8 cellular contexts compared by ENCODE assay signal in the genomic region with DNA sequence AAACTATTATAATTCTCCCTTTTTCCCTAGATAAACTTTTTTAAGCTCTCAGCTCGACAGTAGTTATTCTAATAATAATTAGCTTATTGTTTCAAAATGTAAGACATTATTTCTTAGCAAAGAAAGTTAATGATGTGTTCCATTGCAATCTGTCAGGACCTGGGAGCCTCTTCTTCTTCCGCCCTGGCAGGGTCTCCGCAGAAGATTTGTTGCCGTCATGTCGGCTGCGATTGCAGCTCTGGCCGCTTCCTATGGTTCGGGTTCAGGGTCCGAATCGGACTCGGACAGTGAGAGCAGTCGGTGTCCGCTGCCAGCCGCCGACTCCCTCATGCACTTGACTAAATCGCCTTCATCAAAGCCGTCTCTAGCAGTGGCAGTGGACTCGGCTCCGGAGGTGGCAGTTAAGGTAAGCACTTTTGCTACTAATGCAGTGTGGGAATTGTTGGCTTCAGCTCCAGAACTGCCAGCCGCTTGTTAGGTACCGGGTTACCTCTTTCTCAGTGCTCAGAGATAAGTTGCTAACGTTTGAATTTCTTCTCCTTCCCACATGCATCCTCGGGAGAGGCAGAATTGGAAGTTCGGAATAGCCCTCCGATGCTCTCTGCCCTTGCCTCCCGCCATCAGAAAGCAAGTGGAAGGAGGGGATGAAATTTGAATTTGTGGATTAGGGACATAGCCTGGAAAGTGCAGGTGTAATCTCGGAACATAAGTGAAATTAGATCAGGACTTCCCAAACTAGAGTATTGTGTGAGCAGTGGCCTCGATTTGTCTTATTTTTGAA. TPM values are rescaled to one million over a fixed set of nuclear protein-coding genes. Genes with fewer than 3 reads are reported as not detected.
DNase-seq lines count a peak whose midpoint lies in the region; ATAC-seq and FAIRE-seq lines count a peak whose summit lies in the region.

A gene (plus strand): TSS at position 200 of the 781 bp plus-strand sequence. CDS start 18 bp downstream, at position 218.

- 0% methylated on average over 28 of the region's 28 CpGs for WGBS in small intestine, 3 donors

- H3K27ac ChIP-seq in CD8-positive, alpha-beta memory T cell (ENCODE audit: low read depth, low read length), result peak within 1 kb of the TSS; percentile 89
- peak within 1 kb of the TSS in 1 of 2 donors; percentile 90 for H3K27ac ChIP-seq in small intestine (ENCODE audit: low read depth in 1 of 2, low read length in 1 of 2)

- POLR2A ChIA-PET in CD8-positive, alpha-beta memory T cell (lab: Charles Lee), result interaction anchor here (0.8 to 1.5 kb wide), 5 partner anchors 30 to 694 kb away, joined by 3 to 19 read pairs (median 3); a partner anchor contains a TSS

- peak within 1 kb of the TSS; percentile 99 for H3K4me3 ChIP-seq in CD8-positive, alpha-beta memory T cell (ENCODE audit: low read length)
- H3K4me3 ChIP-seq in small intestine (ENCODE audit: low read depth in 1 of 2, low read length in 2 of 2), result peak within 1 kb of the TSS; percentile 74 to 76

- H3K4me1 ChIP-seq in CD8-positive, alpha-beta memory T cell (ENCODE audit: insufficient read depth, low read length), result peaks cover 37% of the 10 kb centered on the region
- peaks cover 7 to 15% of the 10 kb centered on the region in 2 donors for H3K4me1 ChIP-seq in small intestine (ENCODE audit: control insufficient read depth in 2 of 2, insufficient read depth in 1 of 2, low read depth in 1 of 2, low read length in 1 of 2)

- peak within 1 kb of the TSS in 3 of 8 donors; percentile 35 to 98 (median 58) for H3K27ac Mint-ChIP-seq in CD8-positive, alpha-beta memory T cell

- no peaks in the 10 kb centered on the region for H3K9me3 Mint-ChIP-seq in CD8-positive, alpha-beta memory T cell

- ATAC-seq in GM19452 (IDR thresholded peaks at IDR 0.05; ENCODE audit: unreplicated experiment), result peak; percentile 50
- ATAC-seq in HG03558 (IDR thresholded peaks at IDR 0.05; ENCODE audit: extremely low read depth, unreplicated experiment), result peak; percentile 30

- DNase-seq in CD8-positive, alpha-beta memory T cell, result peak in 3 of 5 donors; percentile 46 to 74 (median 46)
- DNase-seq in T follicular helper cell (ENCODE audit: low read depth), result peak; percentile 38
- peak in 52 of 56 donors; percentile 8 to 84 (median 62) for DNase-seq in amygdala (lab: John Stamatoyannopoulos, UW)
- DNase-seq in iPS DF 19.7 (ENCODE audit: low read depth, low spot score), result peak; percentile 5
- DNase-seq in small intestine, result no peak
- DNase-seq in OCI-M1 (lab: John Stamatoyannopoulos, UW), result no peak

- peaks cover 4% of the 10 kb centered on the region for H3K27me3 ChIP-seq in CD8-positive, alpha-beta memory T cell (ENCODE audit: insufficient read depth, low read length, poor library complexity, severe bottlenecking)
- no peaks in the 10 kb centered on the region for H3K27me3 ChIP-seq in small intestine (ENCODE audit: control insufficient read depth in 2 of 2, insufficient read depth in 2 of 2, low read length in 2 of 2)

- peak within 1 kb of the TSS in 1 of 7 donors; percentile 73 for H3K4me3 Mint-ChIP-seq in CD8-positive, alpha-beta memory T cell

- no peaks in the 10 kb centered on the region for H3K9me3 ChIP-seq in CD8-positive, alpha-beta memory T cell (ENCODE audit: low read length)
- no peaks in the 10 kb centered on the region for H3K9me3 ChIP-seq in small intestine (ENCODE audit: control insufficient read depth, low read depth)

- peaks cover 8 to 10% (median 10%) of the 10 kb centered on the region in 3 donors for H3K4me1 Mint-ChIP-seq in CD8-positive, alpha-beta memory T cell

- H3K36me3 Mint-ChIP-seq in CD8-positive, alpha-beta memory T cell, result peaks cover 0 to 6% (median 0%) of the 10 kb centered on the region in 3 donors

- FAIRE-seq in small intestine (lab: Jason Lieb, UNC), result no peak

- peaks cover 6 to 7% of the 10 kb centered on the region in 2 donors for H3K27me3 Mint-ChIP-seq in CD8-positive, alpha-beta memory T cell

- CTCF ChIA-PET in CD8-positive, alpha-beta memory T cell (lab: Charles Lee), result interaction anchor here (0.8 to 1.9 kb wide), 5 partner anchors 19 to 797 kb away, joined by 3 to 6 read pairs (median 4); no protein-coding TSS in a partner anchor

- no peaks in the 10 kb centered on the region for H3K36me3 ChIP-seq in CD8-positive, alpha-beta memory T cell (ENCODE audit: insufficient read depth, low read length)
- peaks cover 0 to 4% of the 10 kb centered on the region in 2 donors for H3K36me3 ChIP-seq in small intestine (ENCODE audit: control insufficient read depth in 2 of 2, insufficient read depth in 2 of 2, low read length in 2 of 2)

RNA-seq across cellular contexts. Expression of the gene that starts here (rescaled TPM):
- 10 to 100 TPM; 26.5 to 27.3 TPM for total RNA-seq in CD8-positive, alpha-beta memory T cell
- polyA plus RNA-seq in CD8-positive, alpha-beta memory T cell, result 21.8 TPM
- 10 to 100 TPM in 2 of 3 donors, 1 to 10 TPM in 1; 8.9 to 15.2 (median 11.3) TPM for polyA plus RNA-seq in small intestine

Comparison
In these comparisons a context has a peak if more than half of its experiments do, and no peak if none do; other contexts are left out.
1. DNase-seq: peak in CD8-positive, alpha-beta memory T cell (3 of 5), T follicular helper cell (single experiment), amygdala (52 of 56) and iPS DF 19.7 (single experiment); none in small intestine (single experiment) and OCI-M1 (single experiment).